19 cellular contexts compared by ENCODE assay signal in genomic region chr10:29141761-29142160, GRCh38.
DNase-seq lines count a peak whose midpoint lies in the region; ATAC-seq and TF ChIP-seq lines count a peak whose summit lies in the region.
"Had no signal": no experiment of that assay in that cellular context is flagged by ENCODE, and none has a peak within 500 bp of the region (broad histone marks: within the 10 kb centered on the region; RNA-seq: fewer than 3 reads in every experiment).

No MANE protein-coding gene starts in this region.

- H3K27ac ChIP-seq in KMS-11 = no peak overlapping the region
- peak overlapping the region; percentile 62 for H3K27ac ChIP-seq in mesendoderm (ENCODE audit: low read depth, low read length)
- H3K27ac ChIP-seq in heart right ventricle = no peak overlapping the region
- H3K27ac ChIP-seq: psoas muscle, SK-N-MC had no signal

- intact Hi-C loops in heart right ventricle (cut with DNase I) (no loop called here), natural killer cell (cut with micrococcal nuclease) (no loop called here)

- no peak overlapping the region for H4K8ac ChIP-seq in mesendoderm (ENCODE audit: low read depth, low read length)

- H3K9me3 Mint-ChIP-seq in natural killer cell = no peaks in the 10 kb centered on the region

- peaks cover 17 to 42% of the 10 kb centered on the region in 2 donors for H3K27me3 Mint-ChIP-seq in natural killer cell (ENCODE audit: low read depth in 2 of 2)

- no peak overlapping the region for H3K4me3 Mint-ChIP-seq in natural killer cell
- H3K4me3 Mint-ChIP-seq: B cell had no signal

- H3K9ac ChIP-seq in KMS-11 = no peak overlapping the region; the same call in 1 of the 2 replicates
- no peak overlapping the region for H3K9ac ChIP-seq in mesendoderm (ENCODE audit: low read length)

- H3K36me3 Mint-ChIP-seq in natural killer cell = no peaks in the 10 kb centered on the region

- no peaks in the 10 kb centered on the region for H4K20me1 ChIP-seq in KMS-11 (ENCODE audit: insufficient read depth)

- ATAC-seq in GM19463 (IDR thresholded peaks at IDR 0.05; ENCODE audit: unreplicated experiment) (no peak), heart right ventricle (no peak), natural killer cell (no peak), HG02678 (IDR thresholded peaks at IDR 0.05; ENCODE audit: unreplicated experiment) (no peak)
- ATAC-seq: psoas muscle had no signal

- H3K9me3 ChIP-seq in heart right ventricle = no peaks in the 10 kb centered on the region
- H3K9me3 ChIP-seq: psoas muscle had no signal

- no peaks in the 10 kb centered on the region for H3K4me1 Mint-ChIP-seq in natural killer cell
- H3K4me1 Mint-ChIP-seq: B cell had no signal

- peaks cover 18% of the 10 kb centered on the region for H3K4me1 ChIP-seq in KMS-11 (ENCODE audit: low read depth, poor library complexity, severe bottlenecking)
- H3K4me1 ChIP-seq in mesendoderm (ENCODE audit: control insufficient read depth, low read depth, low read length) = no peaks in the 10 kb centered on the region
- no peaks in the 10 kb centered on the region for H3K4me1 ChIP-seq in heart right ventricle
- H3K4me1 ChIP-seq: psoas muscle had no signal

- no peak overlapping the region for H3K27ac Mint-ChIP-seq in natural killer cell
- H3K27ac Mint-ChIP-seq: B cell had no signal

- H3K18ac ChIP-seq in mesendoderm (ENCODE audit: low read length) = no peak overlapping the region

- H3K4me3 ChIP-seq in AG10803 (ENCODE audit: low read length) (no peak overlapping the region), KMS-11 (IDR thresholded peaks at IDR 0.05; ENCODE audit: insufficient read depth, low read depth, low read length) (no peak overlapping the region), mesendoderm (ENCODE audit: low read length) (no peak overlapping the region), heart right ventricle (no peak overlapping the region)
- H3K4me3 ChIP-seq: lung, psoas muscle, SK-N-MC had no signal

- H3K79me2 ChIP-seq in KMS-11 (ENCODE audit: insufficient read depth, low read depth) (no peaks in the 10 kb centered on the region), mesendoderm (ENCODE audit: control insufficient read depth, insufficient read depth, low read length) (no peaks in the 10 kb centered on the region)

- H4K5ac ChIP-seq in mesendoderm (ENCODE audit: low read length) = no peak overlapping the region

- peak overlapping the region; percentile 96; the same call in 1 of the 2 replicates for H2AFZ ChIP-seq in KMS-11 (ENCODE audit: low read depth)

- no peak overlapping the region for H2AK5ac ChIP-seq in mesendoderm (ENCODE audit: low read length)

- peak; percentile 48 for DNase-seq in AG10803 (ENCODE audit: low read depth)
- DNase-seq in T47D (ENCODE audit: low read depth in 1 of 2, low spot score in 1 of 2) = peak; percentile 30 to 89
- peak; percentile 93 for DNase-seq in mesendoderm
- no peak for DNase-seq in heart right ventricle
- DNase-seq in natural killer cell = no peak
- DNase-seq: effector CD8-positive, alpha-beta T cell; GF-D8; hypothalamus; NCI-H146; NCI-H82; psoas muscle; stimulated activated CD4-positive, alpha-beta T cell treated with anti-CD3 and anti-CD28 coated beads, Interleukin-4, amount 100 ng/mL, for 24 hours; stimulated activated naive CD4-positive, alpha-beta T cell treated with Interleukin-2 at 50 U/mL for 16 hours had no signal

- H3K27me3 ChIP-seq in KMS-11 (ENCODE audit: insufficient read depth, low read depth) (no peaks in the 10 kb centered on the region), mesendoderm (ENCODE audit: insufficient read depth, low read length, poor library complexity) (no peaks in the 10 kb centered on the region), heart right ventricle (no peaks in the 10 kb centered on the region)

- no peaks in the 10 kb centered on the region for H3K36me3 ChIP-seq in KMS-11 (ENCODE audit: insufficient read depth)
- H3K36me3 ChIP-seq in mesendoderm (ENCODE audit: control insufficient read depth, insufficient read depth, low read length) = no peaks in the 10 kb centered on the region
- no peaks in the 10 kb centered on the region for H3K36me3 ChIP-seq in heart right ventricle

- H3K56ac ChIP-seq in mesendoderm (ENCODE audit: low read length) = no peak overlapping the region

- H3K4ac ChIP-seq in mesendoderm (ENCODE audit: low read depth, low read length) = no peak overlapping the region

- TF ChIP-seq CTCF in AG10803 (conservative IDR thresholded peaks at IDR 0.05; ENCODE audit: low read length) (no peak), KMS-11 (conservative IDR thresholded peaks at IDR 0.05; ENCODE audit: low read depth, low read length) (no peak), heart right ventricle (IDR thresholded peaks at IDR 0.05) (no peak), natural killer cell (IDR thresholded peaks at IDR 0.05) (no peak)

- in situ Hi-C loops in T47D (cut with HindIII; ENCODE audit: low pct_unique_long_range_greater_than_20kb, low sequenced_read_pairs) = no loop called here

- H3K23ac ChIP-seq in mesendoderm (ENCODE audit: low read length) = no peak overlapping the region

- H2BK15ac ChIP-seq in mesendoderm (replicated peaks; ENCODE audit: low read depth) = no peak overlapping the region

- peak overlapping the region; percentile 31 for H2BK5ac ChIP-seq in mesendoderm (ENCODE audit: low read length)

- H3K4me2 ChIP-seq in KMS-11 (peak overlapping the region; percentile 75; the same call in 1 of the 2 replicates), mesendoderm (ENCODE audit: low read length) (no peak overlapping the region)

- H3K79me1 ChIP-seq in mesendoderm (ENCODE audit: low read length) = peaks cover 2% of the 10 kb centered on the region

- H2BK120ac ChIP-seq in mesendoderm (ENCODE audit: low read depth, low read length) = no peak overlapping the region

Comparison
In these comparisons a context has a peak if more than half of its experiments do, and no peak if none do; other contexts are left out.
1. DNase-seq: peak in AG10803 (single experiment), T47D (2 of 2) and mesendoderm (single experiment); none in heart right ventricle (0 of 2) and natural killer cell (single experiment).